8 cellular contexts compared by ENCODE assay signal in the genomic region with DNA sequence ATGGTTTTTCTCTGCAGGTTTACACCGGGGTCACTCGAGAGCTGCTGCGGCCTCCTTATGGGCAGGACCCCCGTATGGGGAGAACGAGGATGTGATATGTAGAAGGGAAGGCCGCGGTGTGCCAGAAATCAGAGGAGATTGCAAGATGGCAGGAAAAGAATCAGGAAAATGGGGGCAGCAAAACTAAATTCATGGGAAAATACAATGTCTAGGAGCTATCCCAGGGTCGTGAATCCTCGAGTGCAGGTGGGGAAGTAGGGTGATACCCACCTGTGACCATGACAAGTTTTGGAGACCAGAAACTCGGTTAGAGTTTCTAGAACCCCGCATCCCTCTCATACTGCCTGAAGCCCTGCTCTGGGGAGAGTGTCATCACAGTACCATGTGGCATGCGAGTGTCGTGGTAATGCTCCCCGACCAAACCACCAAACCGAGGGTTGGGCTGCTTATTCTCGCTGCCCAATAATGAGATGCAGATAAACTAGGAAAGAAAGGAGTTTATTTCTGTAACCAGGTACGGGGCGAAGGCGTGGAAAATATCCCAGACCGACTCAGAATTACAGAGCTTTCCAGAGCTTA. TPM values are rescaled to one million over a fixed set of nuclear protein-coding genes. Genes with fewer than 3 reads are reported as not detected.
DNase-seq lines count a peak whose midpoint lies in the region; ATAC-seq, FAIRE-seq and TF ChIP-seq lines count a peak whose summit lies in the region.

No MANE protein-coding gene starts in this region.

- no peak for FAIRE-seq in K562 (lab: Jason Lieb, UNC)

- H3K4me1 Mint-ChIP-seq in CD4-positive, alpha-beta memory T cell: peaks cover 21 to 50% (median 40%) of the 10 kb centered on the region in 4 donors

- no peak for TF ChIP-seq RAD21 in K562 (CRISPR knock-in tag; conservative IDR thresholded peaks at IDR 0.05 in 1 of 2, IDR thresholded peaks at IDR 0.05 in 1 of 2)

- peak overlapping the region; percentile 92 for H3K4me2 ChIP-seq in K562 (ENCODE audit: insufficient read depth, low read length)

- H3K27me3 Mint-ChIP-seq in CD4-positive, alpha-beta memory T cell: no peaks in the 10 kb centered on the region

- WGBS in K562 (ENCODE audit: insufficient coverage, low coverage, missing lambda C conversion rate): under 1% methylated on average over 20 of the region's 20 CpGs
- WGBS in lower leg skin, 2 donors: 21 to 25% methylated on average over 20 of the region's 20 CpGs
- WGBS in stomach, 5 donors: 10 to 25% (median 20%) methylated on average over 20 of the region's 20 CpGs

- H3K27ac ChIP-seq in CD4-positive, alpha-beta memory T cell (ENCODE audit: low read depth, low read length): peak overlapping the region; percentile 93
- H3K27ac ChIP-seq in K562 (ENCODE audit: extremely low read depth, low read depth, low read length) (peak overlapping the region; percentile 98), stomach (peak overlapping the region; percentile 94 to 98 (median 95))

- TF ChIP-seq EP300 in K562 (IDR thresholded peaks at IDR 0.05; ENCODE audit: low read length): no peak
- no peak for TF ChIP-seq EP300 in stomach (IDR thresholded peaks at IDR 0.05)

- no peak for TF ChIP-seq CTCF in K562 (IDR thresholded peaks at IDR 0.05 in 2 of 3, conservative IDR thresholded peaks at IDR 0.05 in 1 of 3; ENCODE audit: insufficient read depth in 2 of 3, low read depth in 1 of 3, low read length in 3 of 3)
- TF ChIP-seq CTCF in lower leg skin (IDR thresholded peaks at IDR 0.05): no peak
- TF ChIP-seq CTCF in stomach (IDR thresholded peaks at IDR 0.05): no peak

- TSS peak; percentile 58 for BruUV-seq in K562 (replicated peaks; lab: Mats Ljungman, UMichigan)

- peak overlapping the region; percentile 80 to 89 for H3K4me3 ChIP-seq in CD4-positive, alpha-beta memory T cell (ENCODE audit: low read length in 2 of 2)
- peak overlapping the region; percentile 94 for H3K4me3 ChIP-seq in K562
- peak overlapping the region; percentile 83 for H3K4me3 ChIP-seq in lower leg skin (ENCODE audit: low read depth, poor library complexity, severe bottlenecking)
- H3K4me3 ChIP-seq in stomach: peak overlapping the region; percentile 70 to 93 (median 78)

- H3K27ac Mint-ChIP-seq in CD4-positive, alpha-beta memory T cell: peak overlapping the region; percentile 98 to 100 (median 99)

- in situ Hi-C loops in SK-MEL-5 (cut with HindIII; ENCODE audit: low pct_unique_long_range_greater_than_20kb, low sequenced_read_pairs) (no loop called here), K562 (cut with MboI) (no loop called here)

- H2AFZ ChIP-seq in K562 (ENCODE audit: low read depth, low read length): peak overlapping the region; percentile 87

- intact Hi-C loops in CD4-positive, alpha-beta memory T cell (cut with micrococcal nuclease): loop anchor here (5.0 kb wide), 1 partner anchor 1365 kb away; a partner anchor contains a TSS
- intact Hi-C loops in K562 (cut with micrococcal nuclease) (no loop called here), lower leg skin (cut with DNase I; ENCODE audit: low total_unique reads) (no loop called here), stomach (cut with DNase I; ENCODE audit: low total_unique reads) (no loop called here)

- CTCF ChIA-PET in CD4-positive, alpha-beta memory T cell (lab: Charles Lee; ENCODE audit: partially characterized antibody): interaction anchor here (1.2 kb wide), 1 partner anchor 44 kb away, joined by 3 read pairs; no protein-coding TSS in a partner anchor
- CTCF ChIA-PET in K562 (lab: Yijun Ruan, JAX; ENCODE audit: low intra/inter-chr PET ratio): no interaction called here

- peaks cover 15% of the 10 kb centered on the region for H3K36me3 ChIP-seq in CD4-positive, alpha-beta memory T cell (ENCODE audit: insufficient read depth, low read length)
- peaks cover 32% of the 10 kb centered on the region for H3K36me3 ChIP-seq in K562 (ENCODE audit: control insufficient read depth, insufficient read depth, low read length)
- peaks cover 11 to 28% (median 26%) of the 10 kb centered on the region in 4 donors for H3K36me3 ChIP-seq in stomach

- H3K9me1 ChIP-seq in K562 (ENCODE audit: control insufficient read depth, insufficient read depth, low read length): no peaks in the 10 kb centered on the region

- TF ChIP-seq POLR2A in K562 (conservative IDR thresholded peaks at IDR 0.05): no peak
- no peak for TF ChIP-seq POLR2A in lower leg skin (IDR thresholded peaks at IDR 0.05)
- no peak for TF ChIP-seq POLR2A in stomach (IDR thresholded peaks at IDR 0.05)

- no peaks in the 10 kb centered on the region for H4K20me1 ChIP-seq in K562 (replicated peaks; ENCODE audit: control insufficient read depth, insufficient read depth, low read length)

- peak; percentile 25 to 72 (median 37) for DNase-seq in CD4-positive, alpha-beta memory T cell
- DNase-seq in H4 (ENCODE audit: low spot score) (peak; percentile 11), SK-MEL-5 (ENCODE audit: low read depth, low spot score) (peak; percentile 3), K562 (ENCODE audit: extremely low read depth in 1 of 4, low spot score in 3 of 4) (peak; percentile 25 to 38 (median 30)), lower leg skin (ENCODE audit: low spot score in 2 of 2) (no peak), stomach (no peak), kidney glomerular epithelial cell (lab: John Stamatoyannopoulos, UW) (no peak), NCI-H2227 treated with DMSO at 0.1 percent for 48 hours (lab: John Stamatoyannopoulos, UW) (no peak)

- peaks cover 0 to 2% (median 0%) of the 10 kb centered on the region in 8 donors for H3K9me3 Mint-ChIP-seq in CD4-positive, alpha-beta memory T cell

- H3K4me3 Mint-ChIP-seq in CD4-positive, alpha-beta memory T cell: peak overlapping the region; percentile 95 to 98 (median 96)

- no peaks in the 10 kb centered on the region for H3K27me3 ChIP-seq in CD4-positive, alpha-beta memory T cell (ENCODE audit: insufficient read depth, low read length)
- H3K27me3 ChIP-seq in K562 (ENCODE audit: control insufficient read depth in 2 of 2, insufficient read depth in 2 of 2, low read length in 2 of 2): no peaks in the 10 kb centered on the region
- H3K27me3 ChIP-seq in stomach: no peaks in the 10 kb centered on the region

- peak overlapping the region; percentile 99 to 100 for H3K9ac ChIP-seq in K562 (ENCODE audit: insufficient read depth in 1 of 2, low read depth in 2 of 2, low read length in 2 of 2)

- ATAC-seq in K562: peak; percentile 60

- peaks cover 50% of the 10 kb centered on the region for H3K79me2 ChIP-seq in K562 (ENCODE audit: control insufficient read depth, insufficient read depth, low read length)

- POLR2A ChIA-PET in CD4-positive, alpha-beta memory T cell (lab: Charles Lee; ENCODE audit: partially characterized antibody): interaction anchor here (0.9 to 2.4 kb wide), 4 partner anchors 9 to 65 kb away, joined by 3 to 9 read pairs (median 5); no protein-coding TSS in a partner anchor
- POLR2A ChIA-PET in K562 (lab: Yijun Ruan, JAX): interaction anchor here (0.8 kb wide), 2 partner anchors 30 to 1134 kb away, joined by 3 to 4 read pairs; no protein-coding TSS in a partner anchor

- H3K4me1 ChIP-seq in CD4-positive, alpha-beta memory T cell (ENCODE audit: insufficient read depth, low read length): peaks cover 37% of the 10 kb centered on the region
- H3K4me1 ChIP-seq in K562 (replicated peaks in 1 of 2; ENCODE audit: control insufficient read depth in 2 of 2, insufficient read depth in 2 of 2, low read length in 2 of 2): peaks cover 4 to 15% of the 10 kb centered on the region in 2 experiments; a peak in 3 of 5 replicates
- H3K4me1 ChIP-seq in stomach: peaks cover 21 to 37% (median 32%) of the 10 kb centered on the region in 4 donors

- H3K9me3 ChIP-seq in CD4-positive, alpha-beta memory T cell (ENCODE audit: control insufficient read depth in 1 of 2, low read length in 2 of 2): no peaks in the 10 kb centered on the region
- H3K9me3 ChIP-seq in K562 (replicated peaks; ENCODE audit: control insufficient read depth, insufficient read depth, low read depth, low read length) (no peaks in the 10 kb centered on the region), stomach (no peaks in the 10 kb centered on the region)

- peaks cover 4 to 40% of the 10 kb centered on the region in 2 donors for H3K36me3 Mint-ChIP-seq in CD4-positive, alpha-beta memory T cell

RNA-seq across cellular contexts. Expression of a gene that starts 0.8 kb away (rescaled TPM):
- total RNA-seq in CD4-positive, alpha-beta memory T cell: 10 to 100 TPM; 44.7 to 44.8 TPM
- 10 to 100 TPM; 23.2 to 25.9 TPM for polyA plus RNA-seq in CD4-positive, alpha-beta memory T cell
- total RNA-seq in H4 (2014; rRNA removed; shearing (Covaris generic)): 16.9 and 23.6 TPM in 2 replicates
- 45.6 and 52.0 TPM in 2 replicates for total RNA-seq in SK-MEL-5 (2014; rRNA removed; shearing (Covaris generic))
- polyA plus RNA-seq in SK-MEL-5 (2015; cell fraction: cytosol; rRNA removed): 23.4 and 31.4 TPM in 2 replicates
- 89.1 and 93.3 TPM in 2 replicates for polyA plus RNA-seq in SK-MEL-5 (2015; cell fraction: nucleus; rRNA removed)
- total RNA-seq in K562 (2011; cell fraction: chromatin; rRNA removed; ENCODE audit: low replicate concordance): 87.5 and 204 TPM in 2 replicates
- 66.0 and 72.5 TPM in 2 replicates for total RNA-seq in K562 (2011; cell fraction: nucleolus; rRNA removed)
- 99.0 and 133 TPM in 2 replicates for total RNA-seq in K562 (2011; cell fraction: nucleoplasm; rRNA removed)
- 51.9 and 56.7 TPM in 2 replicates for total RNA-seq in K562 (2014; rRNA removed)
- 47.2 and 52.8 TPM in 2 replicates for total RNA-seq in K562 (2014; rRNA removed; fragmentation: Illumina TruSeq; extraction: Trizol)
- total RNA-seq in K562 (2015; rRNA removed; fragmentation: Illumina TruSeq; extraction: Trizol): 45.5 and 47.4 TPM in 2 replicates
- total RNA-seq in K562 (2021): 41.1 and 45.2 TPM in 2 replicates
- polyA plus RNA-seq in K562 (2011; rRNA removed): 30.0 and 38.1 TPM in 2 replicates
- polyA plus RNA-seq in K562 (2011; cell fraction: cytosol; rRNA removed): 5.8 and 8.1 TPM in 2 replicates
- 47.1 and 48.8 TPM in 2 replicates for polyA plus RNA-seq in K562 (2011; cell fraction: nucleus; rRNA removed)
- 24.9 and 33.0 TPM in 2 replicates for polyA plus RNA-seq in K562 (2012)
- 33.3 and 39.8 TPM in 2 replicates for polyA plus RNA-seq in K562 (2014; fragmentation: Illumina TruSeq; extraction: Trizol)
- 10 to 100 TPM; 58.1 to 58.2 TPM for polyA plus RNA-seq in K562 (2014; fragmentation: Nextera tagmentation; extraction: Ambion mirVana)
- 49.3 and 53.6 TPM in 2 replicates for polyA plus RNA-seq in K562 (2014; rRNA removed)
- 51.5 and 52.6 TPM in 2 replicates for polyA minus RNA-seq in K562 (2011; rRNA and poly(A)+ RNA removed)
- polyA minus RNA-seq in K562 (2011; cell fraction: cytosol; rRNA and poly(A)+ RNA removed): 10.5 and 18.2 TPM in 2 replicates
- 67.2 and 68.6 TPM in 2 replicates for polyA minus RNA-seq in K562 (2011; cell fraction: nucleus; rRNA and poly(A)+ RNA removed)
- 10 to 100 TPM in 1 of 4 donors, 1 to 10 TPM in 3; 5.9 to 14.5 (median 7.8) TPM for total RNA-seq in lower leg skin
- total RNA-seq in stomach: 10 to 100 TPM in 4 of 5 donors, 1 to 10 TPM in 1; 5.4 to 33.0 (median 21.0) TPM
- 10 to 100 TPM in 1 of 3 donors, 1 to 10 TPM in 2; 8.3 to 12.0 (median 9.8) TPM for polyA plus RNA-seq in stomach

RNA-seq across cellular contexts. Expression of a gene that starts 17.3 kb away (rescaled TPM):
- under 1 TPM; 0.12 to 0.33 TPM for total RNA-seq in CD4-positive, alpha-beta memory T cell
- polyA plus RNA-seq in CD4-positive, alpha-beta memory T cell: 1 to 10 TPM in 1 of 2 donors, under 1 TPM in 1; 0.58 to 1.1 TPM
- total RNA-seq in H4 (2014; rRNA removed; shearing (Covaris generic)): 0.10 TPM in 1 of 2 replicates, not detected in the other
- not detected in 2 replicates for total RNA-seq in SK-MEL-5 (2014; rRNA removed; shearing (Covaris generic))
- polyA plus RNA-seq in SK-MEL-5 (2015; cell fraction: cytosol; rRNA removed): 0.05 TPM in 1 of 2 replicates, not detected in the other
- polyA plus RNA-seq in SK-MEL-5 (2015; cell fraction: nucleus; rRNA removed): not detected in 2 replicates
- total RNA-seq in K562 (2011; cell fraction: chromatin; rRNA removed; ENCODE audit: low replicate concordance): not detected in 2 replicates
- not detected in 2 replicates for total RNA-seq in K562 (2011; cell fraction: nucleolus; rRNA removed)
- not detected in 2 replicates for total RNA-seq in K562 (2011; cell fraction: nucleoplasm; rRNA removed)
- total RNA-seq in K562 (2014; rRNA removed) (not detected in 2 replicates), K562 (2014; rRNA removed; fragmentation: Illumina TruSeq; extraction: Trizol) (not detected in 2 replicates), K562 (2015; rRNA removed; fragmentation: Illumina TruSeq; extraction: Trizol) (0.08 and 0.14 TPM in 2 replicates), K562 (2021) (not detected in 2 replicates), lower leg skin (under 1 TPM in 1 of 4 donors, not detected in 3; 0.10 TPM), stomach (under 1 TPM in 3 of 5 donors, not detected in 2; under 0.01 to 0.92 (median 0.29) TPM)
- polyA plus RNA-seq in K562 (2011; rRNA removed) (not detected in 2 replicates), K562 (2014; fragmentation: Illumina TruSeq; extraction: Trizol) (0.28 TPM in 1 of 2 replicates, not detected in the other), K562 (2014; fragmentation: Nextera tagmentation; extraction: Ambion mirVana) (under 1 TPM; 0.07 to 0.08 TPM), K562 (2014; rRNA removed) (0.16 TPM in 1 of 2 replicates, not detected in the other), stomach (under 1 TPM in 2 of 3 donors, not detected in 1; 0.19 to 0.46 TPM)
- 0.01 and 0.07 TPM in 2 replicates for polyA plus RNA-seq in K562 (2011; cell fraction: cytosol; rRNA removed)
- not detected in 2 replicates for polyA plus RNA-seq in K562 (2011; cell fraction: nucleus; rRNA removed)
- 0.23 and 0.62 TPM in 2 replicates for polyA plus RNA-seq in K562 (2012)
- polyA minus RNA-seq in K562 (2011; rRNA and poly(A)+ RNA removed): 0.06 TPM in 1 of 2 replicates, not detected in the other
- polyA minus RNA-seq in K562 (2011; cell fraction: cytosol; rRNA and poly(A)+ RNA removed): not detected in 2 replicates
- not detected in 2 replicates for polyA minus RNA-seq in K562 (2011; cell fraction: nucleus; rRNA and poly(A)+ RNA removed)

RNA-seq across cellular contexts. Expression of a gene that starts 52.0 kb away (rescaled TPM):
- total RNA-seq in CD4-positive, alpha-beta memory T cell: 100 to 1,000 TPM; 150 to 162 TPM
- 100 to 1,000 TPM; 194 to 235 TPM for polyA plus RNA-seq in CD4-positive, alpha-beta memory T cell
- total RNA-seq in H4 (2014; rRNA removed; shearing (Covaris generic)): 97.3 and 102 TPM in 2 replicates
- 42.3 and 55.9 TPM in 2 replicates for total RNA-seq in SK-MEL-5 (2014; rRNA removed; shearing (Covaris generic))
- polyA plus RNA-seq in SK-MEL-5 (2015; cell fraction: cytosol; rRNA removed): 19.6 and 20.7 TPM in 2 replicates
- 79.2 and 136 TPM in 2 replicates for polyA plus RNA-seq in SK-MEL-5 (2015; cell fraction: nucleus; rRNA removed)
- 48.7 and 125 TPM in 2 replicates for total RNA-seq in K562 (2011; cell fraction: chromatin; rRNA removed; ENCODE audit: low replicate concordance)
- total RNA-seq in K562 (2011; cell fraction: nucleolus; rRNA removed): 26.8 and 34.5 TPM in 2 replicates
- 43.4 and 64.5 TPM in 2 replicates for total RNA-seq in K562 (2011; cell fraction: nucleoplasm; rRNA removed)
- total RNA-seq in K562 (2014; rRNA removed) (32.0 and 40.8 TPM in 2 replicates), K562 (2014; rRNA removed; fragmentation: Illumina TruSeq; extraction: Trizol) (73.4 and 88.6 TPM in 2 replicates), K562 (2015; rRNA removed; fragmentation: Illumina TruSeq; extraction: Trizol) (46.5 and 57.4 TPM in 2 replicates), K562 (2021) (44.5 and 47.9 TPM in 2 replicates), lower leg skin (10 to 100 TPM; 46.2 to 87.2 (median 56.5) TPM), stomach (100 to 1,000 TPM in 3 of 5 donors, 10 to 100 TPM in 2; 43.7 to 864 (median 119) TPM)
- polyA plus RNA-seq in K562 (2011; rRNA removed) (67.7 and 84.0 TPM in 2 replicates), K562 (2014; fragmentation: Illumina TruSeq; extraction: Trizol) (44.2 and 48.3 TPM in 2 replicates), K562 (2014; fragmentation: Nextera tagmentation; extraction: Ambion mirVana) (100 to 1,000 TPM; 271 to 331 TPM), K562 (2014; rRNA removed) (47.1 and 54.1 TPM in 2 replicates), stomach (10 to 100 TPM; 16.4 to 38.2 (median 28.4) TPM)
- polyA plus RNA-seq in K562 (2011; cell fraction: cytosol; rRNA removed): 18.6 and 37.9 TPM in 2 replicates
- polyA plus RNA-seq in K562 (2011; cell fraction: nucleus; rRNA removed): 36.1 and 58.0 TPM in 2 replicates
- 39.7 and 46.8 TPM in 2 replicates for polyA plus RNA-seq in K562 (2012)
- polyA minus RNA-seq in K562 (2011; rRNA and poly(A)+ RNA removed): 92.3 and 99.7 TPM in 2 replicates
- 27.1 and 49.5 TPM in 2 replicates for polyA minus RNA-seq in K562 (2011; cell fraction: cytosol; rRNA and poly(A)+ RNA removed)
- polyA minus RNA-seq in K562 (2011; cell fraction: nucleus; rRNA and poly(A)+ RNA removed): 64.0 and 118 TPM in 2 replicates

Comparison
In these comparisons a context has a peak if more than half of its experiments do, and no peak if none do; other contexts are left out.
1. DNase-seq: peak in CD4-positive, alpha-beta memory T cell (5 of 5), H4 (single experiment), SK-MEL-5 (single experiment) and K562 (4 of 4); none in lower leg skin (0 of 2), stomach (single experiment), kidney glomerular epithelial cell (single experiment) and NCI-H2227 treated with DMSO at 0.1 percent for 48 hours (single experiment).
2. Peak in every context shown above with its lines, with median percentiles within 50 percentile points of each other: H3K27ac ChIP-seq and H3K4me3 ChIP-seq.